ENCODE assay signal across 8 cellular contexts in genomic region chr17:41666708-41667279, GRCh38. TPM values are rescaled to one million over a fixed set of nuclear protein-coding genes. Genes with fewer than 3 reads are reported as not detected.
DNase-seq lines count a peak whose midpoint lies in the region; ATAC-seq, FAIRE-seq and TF ChIP-seq lines count a peak whose summit lies in the region.

No MANE protein-coding gene starts in this region.

- ATAC-seq in GM18907 (IDR thresholded peaks at IDR 0.05; ENCODE audit: unreplicated experiment), result peak; percentile 40
- ATAC-seq in activated CD8-positive, alpha-beta memory T cell treated with anti-CD3 and anti-CD28 coated beads, Interleukin-2, amount 10 ng/mL, durations not matched to agents 7 days and 5 days, result peak; percentile 60

- H3K4me3 ChIP-seq in endothelial cell of umbilical vein (replicated peaks in 1 of 3; ENCODE audit: insufficient read depth in 1 of 3, low read depth in 1 of 3, low read length in 3 of 3) (peak overlapping the region in 2 of 3 experiments; percentile 28 to 32), mononuclear cell (ENCODE audit: low read length) (peak overlapping the region; percentile 31)

- no TSS peak for BruUV-seq in endothelial cell of umbilical vein (replicated peaks; lab: Mats Ljungman, UMichigan)

- DNase-seq in AG08396 (ENCODE audit: low spot score) (peak; percentile 86), HPDE6-E6E7 (ENCODE audit: extremely low spot score) (peak; percentile 83), NOMO-1 (lab: John Stamatoyannopoulos, UW; ENCODE audit: unreplicated experiment in 2 of 2) (peak; percentile 73 to 86), endothelial cell of umbilical vein (ENCODE audit: low read depth, low spot score) (peak; percentile 72)
- peak; percentile 93 for DNase-seq in activated CD8-positive, alpha-beta memory T cell treated with anti-CD3 and anti-CD28 coated beads, Interleukin-2, amount 10 ng/mL, durations not matched to agents 7 days and 5 days
- DNase-seq in stimulated activated CD8-positive, alpha-beta memory T cell treated with anti-CD3 and anti-CD28 coated beads, Interleukin-2, amount 100 ng/mL, for 48 hours (ENCODE audit: low read depth in 2 of 2), result peak; percentile 74 to 86

- intact Hi-C loops in endothelial cell of umbilical vein (cut with micrococcal nuclease), result loop anchor here (1.0 to 10.0 kb wide), 11 partner anchors 18 to 1022 kb away; partner anchors contain the start of genes EIF1 and SMARCE1

- peaks cover 13% of the 10 kb centered on the region for H3K27me3 Mint-ChIP-seq in activated CD8-positive, alpha-beta memory T cell treated with anti-CD3 and anti-CD28 coated beads, Interleukin-2, amount 10 ng/mL, durations not matched to agents 7 days and 5 days

- no peaks in the 10 kb centered on the region for H4K20me1 ChIP-seq in endothelial cell of umbilical vein (replicated peaks; ENCODE audit: control insufficient read depth, extremely low read depth, insufficient read depth, low read length)

- peak; percentile 94 to 95 for TF ChIP-seq CTCF in endothelial cell of umbilical vein (IDR thresholded peaks at IDR 0.05; ENCODE audit: extremely low read depth in 1 of 2, insufficient read depth in 1 of 2, low read depth in 1 of 2, low read length in 2 of 2)

- H3K9me3 Mint-ChIP-seq in activated CD8-positive, alpha-beta memory T cell treated with anti-CD3 and anti-CD28 coated beads, Interleukin-2, amount 10 ng/mL, durations not matched to agents 7 days and 5 days (ENCODE audit: low read depth), result no peaks in the 10 kb centered on the region

- FAIRE-seq in endothelial cell of umbilical vein (lab: Jason Lieb, UNC), result peak; percentile 90

- H3K9me3 ChIP-seq in endothelial cell of umbilical vein (replicated peaks; ENCODE audit: control insufficient read depth, insufficient read depth, low read length) (no peaks in the 10 kb centered on the region), mononuclear cell (ENCODE audit: low read depth, low read length) (no peaks in the 10 kb centered on the region)

- no peaks in the 10 kb centered on the region for H3K79me2 ChIP-seq in endothelial cell of umbilical vein (ENCODE audit: control insufficient read depth, insufficient read depth, low read length)

- no peaks in the 10 kb centered on the region for H3K9me1 ChIP-seq in endothelial cell of umbilical vein (replicated peaks; ENCODE audit: control insufficient read depth, extremely low read depth, insufficient read depth, low read length)

- peak overlapping the region; percentile 71 for H3K4me2 ChIP-seq in endothelial cell of umbilical vein (ENCODE audit: insufficient read depth, low read length)

- peak overlapping the region; percentile 88 for H2AFZ ChIP-seq in endothelial cell of umbilical vein (ENCODE audit: low read depth, low read length)

- no peaks in the 10 kb centered on the region for H3K36me3 ChIP-seq in endothelial cell of umbilical vein (ENCODE audit: control insufficient read depth in 2 of 2, extremely low read depth in 1 of 2, insufficient read depth in 2 of 2, low read length in 2 of 2)

- POLR2A ChIA-PET in endothelial cell of umbilical vein (lab: Charles Lee), result interaction anchor here (2.1 kb wide), 1 partner anchor 22 kb away, joined by 13 read pairs; the partner anchor contains the start of gene EIF1

- no peak overlapping the region for H3K9ac ChIP-seq in endothelial cell of umbilical vein (replicated peaks; ENCODE audit: extremely low read depth, insufficient read depth, low read length)

- peaks cover 49% of the 10 kb centered on the region for H3K4me1 Mint-ChIP-seq in activated CD8-positive, alpha-beta memory T cell treated with anti-CD3 and anti-CD28 coated beads, Interleukin-2, amount 10 ng/mL, durations not matched to agents 7 days and 5 days

- TF ChIP-seq POLR2A in endothelial cell of umbilical vein (IDR thresholded peaks at IDR 0.05; ENCODE audit: low read depth, low read length), result no peak

- H3K27ac Mint-ChIP-seq in activated CD8-positive, alpha-beta memory T cell treated with anti-CD3 and anti-CD28 coated beads, Interleukin-2, amount 10 ng/mL, durations not matched to agents 7 days and 5 days, result peak overlapping the region; percentile 94

- peak overlapping the region; percentile 71 for H3K4me3 Mint-ChIP-seq in activated CD8-positive, alpha-beta memory T cell treated with anti-CD3 and anti-CD28 coated beads, Interleukin-2, amount 10 ng/mL, durations not matched to agents 7 days and 5 days

- peaks cover 23% of the 10 kb centered on the region for H3K4me1 ChIP-seq in endothelial cell of umbilical vein (ENCODE audit: control insufficient read depth, extremely low read depth, insufficient read depth, low read length)
- H3K4me1 ChIP-seq in mononuclear cell (ENCODE audit: insufficient read depth, low read length), result peaks cover 29% of the 10 kb centered on the region

- H3K36me3 Mint-ChIP-seq in activated CD8-positive, alpha-beta memory T cell treated with anti-CD3 and anti-CD28 coated beads, Interleukin-2, amount 10 ng/mL, durations not matched to agents 7 days and 5 days, result no peaks in the 10 kb centered on the region

- peak overlapping the region; percentile 39 for H3K27ac ChIP-seq in endothelial cell of umbilical vein (ENCODE audit: insufficient read depth, low read depth, low read length)

- CTCF ChIA-PET in activated CD8-positive, alpha-beta memory T cell treated with anti-CD3 and anti-CD28 coated beads, Interleukin-2, amount 10 ng/mL, durations not matched to agents 7 days and 5 days (lab: Charles Lee), result interaction anchor here (0.7 to 12.7 kb wide), 11 partner anchors 13 to 1020 kb away, joined by 3 to 558 read pairs (median 5); partner anchors contain the start of genes EIF1, ODAD4 and SMARCE1
- CTCF ChIA-PET in endothelial cell of umbilical vein (lab: Charles Lee), result interaction anchor here (0.8 to 9.4 kb wide), 20 partner anchors 10 to 1304 kb away, joined by 3 to 369 read pairs (median 6); partner anchors contain the start of gene EIF1

- no peaks in the 10 kb centered on the region for H3K27me3 ChIP-seq in endothelial cell of umbilical vein (ENCODE audit: control insufficient read depth in 2 of 2, insufficient read depth in 2 of 2, low read length in 2 of 2)
- H3K27me3 ChIP-seq in mononuclear cell (ENCODE audit: insufficient read depth, low read length), result no peaks in the 10 kb centered on the region

- dilution Hi-C loops in endothelial cell of umbilical vein (cut with MboI; ENCODE audit: extremely low pct_ligation_motif_present, low sequenced_read_pairs), result no loop called here

TF ChIP-seq in endothelial cell of umbilical vein, 7 proteins besides CTCF, POLR2A, EP300 and RAD21 (continues in another document):
- TF ChIP-seq FOS (IDR thresholded peaks at IDR 0.05; ENCODE audit: borderline replicate concordance, insufficient read depth, low read length), result no peak

RNA-seq across cellular contexts. Expression of gene EIF1, which starts 21.9 kb away (rescaled TPM):
- total RNA-seq in activated CD8-positive, alpha-beta memory T cell treated with anti-CD3 and anti-CD28 coated beads, Interleukin-2, amount 10 ng/mL, durations not matched to agents 7 days and 5 days, result 100 to 1,000 TPM; 593 to 900 TPM
- total RNA-seq in endothelial cell of umbilical vein (814 and 839 TPM in 2 replicates), mononuclear cell (719 TPM)
- polyA plus RNA-seq in endothelial cell of umbilical vein, result 145 and 168 TPM in 2 replicates
- 388 and 428 TPM in 2 replicates for polyA plus RNA-seq in endothelial cell of umbilical vein (2011; cell fraction: cytosol; rRNA removed)
- 419 and 463 TPM in 2 replicates for polyA plus RNA-seq in endothelial cell of umbilical vein (2011; cell fraction: nucleus; rRNA removed)
- polyA plus RNA-seq in endothelial cell of umbilical vein (2012), result 971 and 1,095 TPM in 2 replicates
- 103 and 130 TPM in 2 replicates for polyA minus RNA-seq in endothelial cell of umbilical vein
- 133 TPM for polyA minus RNA-seq in endothelial cell of umbilical vein (2011; cell fraction: cytosol; rRNA and poly(A)+ RNA removed)
- polyA minus RNA-seq in endothelial cell of umbilical vein (2011; cell fraction: nucleus; rRNA and poly(A)+ RNA removed), result 207 and 218 TPM in 2 replicates

RNA-seq across cellular contexts. Expression of gene KRT17, which starts 42.4 kb away (rescaled TPM):
- total RNA-seq in activated CD8-positive, alpha-beta memory T cell treated with anti-CD3 and anti-CD28 coated beads, Interleukin-2, amount 10 ng/mL, durations not matched to agents 7 days and 5 days, result under 1 TPM in 1 of 2 experiments, not detected in 1; 0.80 TPM
- total RNA-seq in endothelial cell of umbilical vein (0.55 and 1.6 TPM in 2 replicates), mononuclear cell (0.42 TPM)
- 0.83 and 0.96 TPM in 2 replicates for polyA plus RNA-seq in endothelial cell of umbilical vein
- polyA plus RNA-seq in endothelial cell of umbilical vein (2011; cell fraction: cytosol; rRNA removed), result 0.47 and 0.49 TPM in 2 replicates
- polyA plus RNA-seq in endothelial cell of umbilical vein (2011; cell fraction: nucleus; rRNA removed), result 1.8 TPM in 1 of 2 replicates, not detected in the other
- polyA plus RNA-seq in endothelial cell of umbilical vein (2012), result 0.25 and 0.26 TPM in 2 replicates
- polyA minus RNA-seq in endothelial cell of umbilical vein, result not detected in 2 replicates
- polyA minus RNA-seq in endothelial cell of umbilical vein (2011; cell fraction: cytosol; rRNA and poly(A)+ RNA removed), result 612 TPM
- polyA minus RNA-seq in endothelial cell of umbilical vein (2011; cell fraction: nucleus; rRNA and poly(A)+ RNA removed), result 4.7 and 10.5 TPM in 2 replicates

RNA-seq across cellular contexts. Expression of gene GAST, which starts 45.3 kb away (rescaled TPM):
- not detected for total RNA-seq in activated CD8-positive, alpha-beta memory T cell treated with anti-CD3 and anti-CD28 coated beads, Interleukin-2, amount 10 ng/mL, durations not matched to agents 7 days and 5 days
- total RNA-seq in endothelial cell of umbilical vein, result not detected in 2 replicates
- polyA plus RNA-seq in endothelial cell of umbilical vein, result not detected in 2 replicates
- not detected in 2 replicates for polyA plus RNA-seq in endothelial cell of umbilical vein (2011; cell fraction: cytosol; rRNA removed)
- polyA plus RNA-seq in endothelial cell of umbilical vein (2011; cell fraction: nucleus; rRNA removed), result not detected in 2 replicates
- polyA plus RNA-seq in endothelial cell of umbilical vein (2012), result not detected in 2 replicates
- not detected in 2 replicates for polyA minus RNA-seq in endothelial cell of umbilical vein
- not detected for polyA minus RNA-seq in endothelial cell of umbilical vein (2011; cell fraction: cytosol; rRNA and poly(A)+ RNA removed)
- polyA minus RNA-seq in endothelial cell of umbilical vein (2011; cell fraction: nucleus; rRNA and poly(A)+ RNA removed), result not detected in 2 replicates
- not detected for total RNA-seq in mononuclear cell

RNA-seq across cellular contexts. Expression of gene KRT16, which starts 54.2 kb away (rescaled TPM):
- total RNA-seq in activated CD8-positive, alpha-beta memory T cell treated with anti-CD3 and anti-CD28 coated beads, Interleukin-2, amount 10 ng/mL, durations not matched to agents 7 days and 5 days, result not detected
- not detected in 2 replicates for total RNA-seq in endothelial cell of umbilical vein
- polyA plus RNA-seq in endothelial cell of umbilical vein, result not detected in 2 replicates
- not detected in 2 replicates for polyA plus RNA-seq in endothelial cell of umbilical vein (2011; cell fraction: cytosol; rRNA removed)
- polyA plus RNA-seq in endothelial cell of umbilical vein (2011; cell fraction: nucleus; rRNA removed), result 0.34 TPM in 1 of 2 replicates, not detected in the other
- polyA plus RNA-seq in endothelial cell of umbilical vein (2012), result 0.16 TPM in 1 of 2 replicates, not detected in the other
- polyA minus RNA-seq in endothelial cell of umbilical vein, result not detected in 2 replicates
- polyA minus RNA-seq in endothelial cell of umbilical vein (2011; cell fraction: cytosol; rRNA and poly(A)+ RNA removed), result 1.9 TPM
- polyA minus RNA-seq in endothelial cell of umbilical vein (2011; cell fraction: nucleus; rRNA and poly(A)+ RNA removed), result not detected in 2 replicates
- not detected for total RNA-seq in mononuclear cell

Comparison
In these comparisons a context has a peak if more than half of its experiments do, and no peak if none do; other contexts are left out.
1. Peak in every context shown above with its lines: DNase-seq, ATAC-seq, H3K4me3 ChIP-seq and H3K27ac ChIP-seq.